In genomic region chr1:216005916-216006315, GRCh38 we compare ENCODE assay signal across 10 cellular contexts.
DNase-seq lines count a peak whose midpoint lies in the region; ATAC-seq, FAIRE-seq and TF ChIP-seq lines count a peak whose summit lies in the region.
"Had no signal": no experiment of that assay in that cellular context is flagged by ENCODE, and none has a peak within 500 bp of the region (broad histone marks: within the 10 kb centered on the region; RNA-seq: fewer than 3 reads in every experiment).

No MANE protein-coding gene starts in this region.

- H3K9me3 ChIP-seq in adipocyte (ENCODE audit: control insufficient read depth, low read length) = no peaks in the 10 kb centered on the region

- H3K27me3 ChIP-seq in adipocyte (replicated peaks; ENCODE audit: control insufficient read depth, insufficient read depth, low read length) = no peaks in the 10 kb centered on the region

- no peak overlapping the region for H3K4me3 ChIP-seq in adipocyte (ENCODE audit: low read length)

- peak; percentile 7 for DNase-seq in GM10266 (ENCODE audit: extremely low spot score)
- peak; percentile 69 for DNase-seq in adipocyte (ENCODE audit: low read depth)
- DNase-seq in T-helper 1 cell = no peak
- no peak for DNase-seq in activated naive CD4-positive, alpha-beta T cell treated with Interleukin-2 at 50 U/mL for 16 hours
- DNase-seq in RPMI8226 = no peak
- DNase-seq in HTR-8/SVneo (ENCODE audit: insufficient read length, low spot score) = no peak
- DNase-seq: CD4-positive, CD25-positive, alpha-beta regulatory T cell; SHP77 treated with DMSO at 0.1 percent for 48 hours had no signal

- FAIRE-seq in HTR-8/SVneo (lab: Jason Lieb, UNC) = no peak

- H3K9ac ChIP-seq in adipocyte (ENCODE audit: low read length) = no peak overlapping the region

- no peak for TF ChIP-seq CTCF in GM10266 (IDR thresholded peaks at IDR 0.05; ENCODE audit: control insufficient read depth, insufficient read depth, low read depth, missing control alignments)

- peak; percentile 96 for ATAC-seq in GM21381 (IDR thresholded peaks at IDR 0.05; ENCODE audit: unreplicated experiment)
- ATAC-seq in HG03139 (IDR thresholded peaks at IDR 0.05; ENCODE audit: unreplicated experiment) = peak; percentile 96

- H3K36me3 ChIP-seq in adipocyte (ENCODE audit: control insufficient read depth, insufficient read depth, low read length, severe bottlenecking) = no peaks in the 10 kb centered on the region

- H3K4me1 ChIP-seq in adipocyte (ENCODE audit: control insufficient read depth, insufficient read depth, low read length) = no peaks in the 10 kb centered on the region

Comparison
In these comparisons a context has a peak if more than half of its experiments do, and no peak if none do; other contexts are left out.
1. DNase-seq: peak in GM10266 (single experiment) and adipocyte (single experiment); none in T-helper 1 cell (0 of 5), activated naive CD4-positive, alpha-beta T cell treated with Interleukin-2 at 50 U/mL for 16 hours (single experiment), RPMI8226 (single experiment) and HTR-8/SVneo (single experiment).